Comparison of ENCODE assay signal across 39 cellular contexts in genomic region chr7:105477908-105478307, GRCh38.
"Had no signal": no experiment of that assay in that cellular context is flagged by ENCODE, and none has a peak within 500 bp of the region (broad histone marks: within the 10 kb centered on the region; RNA-seq: fewer than 3 reads in every experiment).

No MANE protein-coding gene starts in this region.

- DNase-seq: activated effector memory CD4-positive, alpha-beta T cell treated with anti-CD3 and anti-CD28 coated beads, Interleukin-2, amount 50 U/mL, for 16 hours; activated effector memory CD4-positive, alpha-beta T cell treated with Interleukin-2 at 50 U/mL for 16 hours; activated gamma-delta T cell; activated gamma-delta T cell treated with Interleukin-2 at 50 U/mL for 16 hours; activated naive CD4-positive, alpha-beta T cell; activated naive CD4-positive, alpha-beta T cell treated with anti-CD3 and anti-CD28 coated beads for 36 hours; activated naive CD4-positive, alpha-beta T cell treated with anti-CD3 and anti-CD28 coated beads, Interleukin-2, amount 10 ng/mL, durations not matched to agents 7 days and 5 days; activated naive CD4-positive, alpha-beta T cell treated with anti-CD3 and anti-CD28 coated beads, Interleukin-2, amount 50 U/mL, for 16 hours; activated naive CD4-positive, alpha-beta T cell treated with Interleukin-2 at 50 U/mL for 16 hours; activated naive CD8-positive, alpha-beta T cell treated with anti-CD3 and anti-CD28 coated beads for 36 hours; activated naive CD8-positive, alpha-beta T cell treated with anti-CD3 and anti-CD28 coated beads, Interleukin-2, amount 10 ng/mL, durations not matched to agents 7 days and 5 days; activated naive CD8-positive, alpha-beta T cell treated with anti-CD3 and anti-CD28 coated beads, Interleukin-2, amount 50 U/mL, for 24 hours; activated T-cell treated with anti-CD3 and anti-CD28 coated beads, Interleukin-2, amount 50 U/mL, for 24 hours; activated T-cell treated with anti-CD3 and anti-CD28 coated beads, Interleukin-2, amount 50 U/mL, for 4 hours; activated T-cell treated with anti-CD3 and anti-CD28 coated beads, Interleukin-2, amount 50 U/mL, for 48 hours; activated T-cell treated with anti-CD3 and anti-CD28 coated beads, Interleukin-2, amount 50 U/mL, for 72 hours; adrenal gland; amniotic stem cell; amygdala; anterior cingulate cortex; aorta; body of pancreas; brain microvascular endothelial cell; caudate nucleus; central memory CD4-positive, alpha-beta T cell; cerebellar nuclear complex had no signal

- H3K36me3 ChIP-seq: adrenal gland, breast epithelium had no signal

- H3K27ac ChIP-seq: adrenal gland, ascending aorta, body of pancreas, brain microvascular endothelial cell, breast epithelium, cardiac muscle cell had no signal

- H3K9me3 Mint-ChIP-seq: activated naive CD4-positive, alpha-beta T cell treated with anti-CD3 and anti-CD28 coated beads for 36 hours; activated naive CD4-positive, alpha-beta T cell treated with anti-CD3 and anti-CD28 coated beads, Interleukin-2, amount 10 ng/mL, durations not matched to agents 7 days and 5 days; activated naive CD4-positive, alpha-beta T cell treated with anti-CD3 and anti-CD28 coated beads, Interleukin-2, amount 50 U/mL, for 24 hours; activated naive CD4-positive, alpha-beta T cell treated with anti-CD3 and anti-CD28 coated beads, Interleukin-2, amount 50 U/mL, for 72 hours; activated naive CD8-positive, alpha-beta T cell treated with anti-CD3 and anti-CD28 coated beads for 36 hours; activated naive CD8-positive, alpha-beta T cell treated with anti-CD3 and anti-CD28 coated beads, Interleukin-2, amount 10 ng/mL, durations not matched to agents 7 days and 5 days; activated naive CD8-positive, alpha-beta T cell treated with anti-CD3 and anti-CD28 coated beads, Interleukin-2, amount 50 U/mL, for 24 hours; activated T-cell treated with anti-CD3 and anti-CD28 coated beads, Interleukin-2, amount 50 U/mL, for 24 hours; activated T-cell treated with anti-CD3 and anti-CD28 coated beads, Interleukin-2, amount 50 U/mL, for 4 hours; activated T-cell treated with anti-CD3 and anti-CD28 coated beads, Interleukin-2, amount 50 U/mL, for 72 hours; activated T-helper 1 cell treated with anti-CD3 and anti-CD28 coated beads, Interleukin-12 subunit alpha, Interleukin-12 subunit beta, Interleukin-2, Interleukin-4 antibody, amounts not matched to agents 30 ng/mL and 10 ng/mL and 1 ng/mL, durations not matched to agents 14 hours and 24 hours and 36 hours; activated T-helper 17 cell treated with anti-CD3 and anti-CD28 coated beads, Interleukin-2, amount 50 U/mL, for 72 hours; activated T-helper 2 cell treated with anti-CD3 and anti-CD28 coated beads, Interferon-gamma antibody, Interleukin-2, Interleukin-4, amounts not matched to agents 10 μg/mL and 5 μg/mL and 100 μg/mL, durations not matched to agents 14 hours and 24 hours and 36 hours; central memory CD8-positive, alpha-beta T cell had no signal

- H3K27me3 ChIP-seq: adrenal gland, ascending aorta, body of pancreas, brain microvascular endothelial cell, breast epithelium, cardiac muscle cell had no signal

- ATAC-seq: activated naive CD4-positive, alpha-beta T cell treated with anti-CD3 and anti-CD28 coated beads, Interleukin-2, amount 50 U/mL, for 72 hours; activated naive CD8-positive, alpha-beta T cell treated with anti-CD3 and anti-CD28 coated beads, Interleukin-2, amount 50 U/mL, for 24 hours; activated T-cell treated with anti-CD3 and anti-CD28 coated beads, Interleukin-2, amount 50 U/mL, for 4 hours; activated T-cell treated with anti-CD3 and anti-CD28 coated beads, Interleukin-2, amount 50 U/mL, for 72 hours; activated T-helper 17 cell treated with anti-CD3 and anti-CD28 coated beads, Interleukin-2, amount 50 U/mL, for 72 hours; body of pancreas had no signal

- H3K27ac Mint-ChIP-seq: activated naive CD4-positive, alpha-beta T cell treated with anti-CD3 and anti-CD28 coated beads for 36 hours; activated naive CD4-positive, alpha-beta T cell treated with anti-CD3 and anti-CD28 coated beads, Interleukin-2, amount 10 ng/mL, durations not matched to agents 7 days and 5 days; activated naive CD4-positive, alpha-beta T cell treated with anti-CD3 and anti-CD28 coated beads, Interleukin-2, amount 50 U/mL, for 24 hours; activated naive CD4-positive, alpha-beta T cell treated with anti-CD3 and anti-CD28 coated beads, Interleukin-2, amount 50 U/mL, for 72 hours; activated naive CD8-positive, alpha-beta T cell; activated naive CD8-positive, alpha-beta T cell treated with anti-CD3 and anti-CD28 coated beads for 36 hours; activated naive CD8-positive, alpha-beta T cell treated with anti-CD3 and anti-CD28 coated beads, Interleukin-2, amount 10 ng/mL, durations not matched to agents 7 days and 5 days; activated naive CD8-positive, alpha-beta T cell treated with anti-CD3 and anti-CD28 coated beads, Interleukin-2, amount 50 U/mL, for 24 hours; activated T-cell treated with anti-CD3 and anti-CD28 coated beads, Interleukin-2, amount 50 U/mL, for 24 hours; activated T-cell treated with anti-CD3 and anti-CD28 coated beads, Interleukin-2, amount 50 U/mL, for 72 hours; activated T-helper 1 cell treated with anti-CD3 and anti-CD28 coated beads, Interleukin-12 subunit alpha, Interleukin-12 subunit beta, Interleukin-2, Interleukin-4 antibody, amounts not matched to agents 30 ng/mL and 10 ng/mL and 1 ng/mL, durations not matched to agents 14 hours and 24 hours and 36 hours; activated T-helper 17 cell treated with anti-CD3 and anti-CD28 coated beads, Interleukin-2, amount 50 U/mL, for 72 hours; activated T-helper 2 cell treated with anti-CD3 and anti-CD28 coated beads, Interferon-gamma antibody, Interleukin-2, Interleukin-4, amounts not matched to agents 10 μg/mL and 5 μg/mL and 100 μg/mL, durations not matched to agents 14 hours and 24 hours and 36 hours; brain had no signal

- H3K27me3 Mint-ChIP-seq: activated naive CD4-positive, alpha-beta T cell treated with anti-CD3 and anti-CD28 coated beads, Interleukin-2, amount 10 ng/mL, durations not matched to agents 7 days and 5 days; activated naive CD4-positive, alpha-beta T cell treated with anti-CD3 and anti-CD28 coated beads, Interleukin-2, amount 50 U/mL, for 24 hours; activated naive CD8-positive, alpha-beta T cell; activated naive CD8-positive, alpha-beta T cell treated with anti-CD3 and anti-CD28 coated beads for 36 hours; activated naive CD8-positive, alpha-beta T cell treated with anti-CD3 and anti-CD28 coated beads, Interleukin-2, amount 10 ng/mL, durations not matched to agents 7 days and 5 days; activated naive CD8-positive, alpha-beta T cell treated with anti-CD3 and anti-CD28 coated beads, Interleukin-2, amount 50 U/mL, for 24 hours; activated T-cell treated with anti-CD3 and anti-CD28 coated beads, Interleukin-2, amount 50 U/mL, for 24 hours; activated T-helper 17 cell treated with anti-CD3 and anti-CD28 coated beads, Interleukin-2, amount 50 U/mL, for 72 hours; brain; central memory CD8-positive, alpha-beta T cell had no signal

- H3K4me1 Mint-ChIP-seq: activated naive CD4-positive, alpha-beta T cell treated with anti-CD3 and anti-CD28 coated beads, Interleukin-2, amount 10 ng/mL, durations not matched to agents 7 days and 5 days; activated naive CD4-positive, alpha-beta T cell treated with anti-CD3 and anti-CD28 coated beads, Interleukin-2, amount 50 U/mL, for 24 hours; activated naive CD8-positive, alpha-beta T cell treated with anti-CD3 and anti-CD28 coated beads for 36 hours; activated naive CD8-positive, alpha-beta T cell treated with anti-CD3 and anti-CD28 coated beads, Interleukin-2, amount 50 U/mL, for 24 hours; activated T-helper 17 cell treated with anti-CD3 and anti-CD28 coated beads, Interleukin-2, amount 50 U/mL, for 72 hours; brain; central memory CD8-positive, alpha-beta T cell had no signal

- H3K4me3 Mint-ChIP-seq: activated naive CD4-positive, alpha-beta T cell treated with anti-CD3 and anti-CD28 coated beads for 36 hours; activated naive CD4-positive, alpha-beta T cell treated with anti-CD3 and anti-CD28 coated beads, Interleukin-2, amount 10 ng/mL, durations not matched to agents 7 days and 5 days; activated naive CD4-positive, alpha-beta T cell treated with anti-CD3 and anti-CD28 coated beads, Interleukin-2, amount 50 U/mL, for 24 hours; activated naive CD8-positive, alpha-beta T cell; activated naive CD8-positive, alpha-beta T cell treated with anti-CD3 and anti-CD28 coated beads for 36 hours; activated naive CD8-positive, alpha-beta T cell treated with anti-CD3 and anti-CD28 coated beads, Interleukin-2, amount 10 ng/mL, durations not matched to agents 7 days and 5 days; activated naive CD8-positive, alpha-beta T cell treated with anti-CD3 and anti-CD28 coated beads, Interleukin-2, amount 50 U/mL, for 24 hours; activated T-cell treated with anti-CD3 and anti-CD28 coated beads, Interleukin-2, amount 50 U/mL, for 24 hours; activated T-cell treated with anti-CD3 and anti-CD28 coated beads, Interleukin-2, amount 50 U/mL, for 4 hours; activated T-cell treated with anti-CD3 and anti-CD28 coated beads, Interleukin-2, amount 50 U/mL, for 72 hours; activated T-helper 1 cell treated with anti-CD3 and anti-CD28 coated beads, Interleukin-12 subunit alpha, Interleukin-12 subunit beta, Interleukin-2, Interleukin-4 antibody, amounts not matched to agents 30 ng/mL and 10 ng/mL and 1 ng/mL, durations not matched to agents 14 hours and 24 hours and 36 hours; activated T-helper 17 cell treated with anti-CD3 and anti-CD28 coated beads, Interleukin-2, amount 50 U/mL, for 72 hours; brain; central memory CD8-positive, alpha-beta T cell had no signal

- FAIRE-seq: astrocyte, bronchial epithelial cell had no signal

- H3K4me3 ChIP-seq: adrenal gland, ascending aorta, body of pancreas, breast epithelium, cardiac muscle cell had no signal

- H3K4me1 ChIP-seq: adrenal gland, ascending aorta, body of pancreas, breast epithelium had no signal

- H3K9me3 ChIP-seq: adrenal gland, ascending aorta, body of pancreas, breast epithelium had no signal
